ENCODE assay signal across 28 cellular contexts in the genomic region with DNA sequence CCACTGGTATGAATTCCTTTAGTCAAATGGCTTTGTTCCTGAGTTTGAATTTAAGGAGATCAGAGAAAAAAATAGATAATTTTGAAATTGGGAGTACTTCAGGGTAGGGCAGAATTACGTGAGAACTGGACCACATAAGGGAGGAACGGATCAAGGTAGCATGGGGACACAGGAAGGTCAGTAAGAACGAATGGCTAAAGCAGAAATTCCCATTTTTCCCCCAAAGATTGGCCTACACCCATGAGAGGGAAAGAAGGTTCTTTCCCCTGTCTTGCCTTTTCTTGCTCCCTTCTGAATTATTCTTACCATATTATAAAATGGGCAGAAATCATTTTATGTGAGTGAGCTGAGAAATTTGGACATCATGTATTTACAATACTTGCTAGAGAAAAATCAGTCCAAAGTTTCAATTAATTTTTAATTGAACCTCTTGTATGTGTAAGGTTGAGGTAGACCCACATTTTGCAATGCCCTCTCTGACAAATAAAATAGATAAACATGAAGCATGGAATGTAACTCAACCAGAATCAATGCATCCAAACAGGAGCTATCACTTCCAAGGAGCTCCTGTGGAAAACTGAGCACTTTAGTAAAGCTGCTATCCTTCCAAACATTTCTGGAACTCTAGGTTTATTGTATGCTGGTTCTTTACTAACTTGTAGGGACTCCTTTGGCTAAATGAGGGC.
"Had no signal": no experiment of that assay in that cellular context is flagged by ENCODE, and none has a peak within 500 bp of the region (broad histone marks: within the 10 kb centered on the region; RNA-seq: fewer than 3 reads in every experiment).

No MANE protein-coding gene starts in this region.

- ATAC-seq: left cardiac atrium; left lung; mucosa of descending colon; naive thymus-derived CD4-positive, alpha-beta T cell; natural killer cell treated with Interleukin-12 subunit alpha and Interleukin-12 subunit beta and Interleukin-15 and Interleukin-18, amount 100 ng/mL, for 72 hours; stimulated activated effector memory CD8-positive, alpha-beta T cell treated with anti-CD3 and anti-CD28 coated beads, Interleukin-12 subunit alpha, Interleukin-12 subunit beta, amount 100 ng/mL, for 72 hours; upper lobe of right lung had no signal

- H3K9me3 ChIP-seq: left lung, mucosa of descending colon, neutrophil, right atrium auricular region, sigmoid colon, spleen, suprapubic skin, thoracic aorta, tibial artery, upper lobe of right lung had no signal

- H3K27ac ChIP-seq: left lung, neutrophil, parathyroid adenoma, right atrium auricular region, sigmoid colon, spleen, suprapubic skin, thoracic aorta, tibial artery, upper lobe of right lung had no signal

- H3K4me3 Mint-ChIP-seq: memory B cell; naive thymus-derived CD4-positive, alpha-beta T cell; natural killer cell treated with Interleukin-12 subunit alpha and Interleukin-12 subunit beta and Interleukin-15 and Interleukin-18, amount 100 ng/mL, for 72 hours; neural crest cell; stimulated activated effector memory CD8-positive, alpha-beta T cell treated with anti-CD3 and anti-CD28 coated beads, Interleukin-12 subunit alpha, Interleukin-12 subunit beta, amount 100 ng/mL, for 72 hours; stimulated activated naive CD8-positive, alpha-beta T cell treated with anti-CD3 and anti-CD28 coated beads, Interleukin-15, Interleukin-2, amounts not matched to agents 100 ng/mL and 50 ng/mL, for 24 hours had no signal

- H2AFZ ChIP-seq: parathyroid adenoma had no signal

- H3K79me2 ChIP-seq: parathyroid adenoma had no signal

- H3K36me3 ChIP-seq: left lung, neutrophil, sigmoid colon, spleen, suprapubic skin, thoracic aorta, tibial artery, upper lobe of right lung had no signal

- H3K9ac ChIP-seq: parathyroid adenoma had no signal

- H3K4me1 ChIP-seq: left lung, parathyroid adenoma, right atrium auricular region, sigmoid colon, spleen, suprapubic skin, tibial artery, upper lobe of right lung had no signal

- H3K27ac Mint-ChIP-seq: memory B cell; natural killer cell treated with Interleukin-12 subunit alpha and Interleukin-12 subunit beta and Interleukin-15 and Interleukin-18, amount 100 ng/mL, for 72 hours; stimulated activated effector memory CD8-positive, alpha-beta T cell treated with anti-CD3 and anti-CD28 coated beads, Interleukin-12 subunit alpha, Interleukin-12 subunit beta, amount 100 ng/mL, for 72 hours; stimulated activated naive CD8-positive, alpha-beta T cell treated with anti-CD3 and anti-CD28 coated beads, Interleukin-15, Interleukin-2, amounts not matched to agents 100 ng/mL and 50 ng/mL, for 24 hours had no signal

- DNase-seq: hippocampal formation; kidney glomerular epithelial cell; left cardiac atrium; left lung; midbrain; mucosa of descending colon; naive thymus-derived CD4-positive, alpha-beta T cell; occipital lobe; sigmoid colon; small intestine; spleen; stimulated activated CD4-positive, alpha-beta T cell treated with anti-CD3 and anti-CD28 coated beads, Interleukin-4, amount 100 ng/mL, for 24 hours; stimulated activated naive CD4-positive, alpha-beta T cell; tibial artery; upper lobe of right lung had no signal

- H3K36me3 Mint-ChIP-seq: memory B cell; natural killer cell treated with Interleukin-12 subunit alpha and Interleukin-12 subunit beta and Interleukin-15 and Interleukin-18, amount 100 ng/mL, for 72 hours had no signal

- H3K9me3 Mint-ChIP-seq: memory B cell; naive thymus-derived CD4-positive, alpha-beta T cell; natural killer cell treated with Interleukin-12 subunit alpha and Interleukin-12 subunit beta and Interleukin-15 and Interleukin-18, amount 100 ng/mL, for 72 hours; neural crest cell; stimulated activated effector memory CD8-positive, alpha-beta T cell treated with anti-CD3 and anti-CD28 coated beads, Interleukin-12 subunit alpha, Interleukin-12 subunit beta, amount 100 ng/mL, for 72 hours; stimulated activated naive CD8-positive, alpha-beta T cell treated with anti-CD3 and anti-CD28 coated beads, Interleukin-15, Interleukin-2, amounts not matched to agents 100 ng/mL and 50 ng/mL, for 24 hours had no signal

- H3K4me1 Mint-ChIP-seq: memory B cell; naive thymus-derived CD4-positive, alpha-beta T cell; stimulated activated effector memory CD8-positive, alpha-beta T cell treated with anti-CD3 and anti-CD28 coated beads, Interleukin-12 subunit alpha, Interleukin-12 subunit beta, amount 100 ng/mL, for 72 hours had no signal

- H3K27me3 Mint-ChIP-seq: memory B cell; naive thymus-derived CD4-positive, alpha-beta T cell; natural killer cell treated with Interleukin-12 subunit alpha and Interleukin-12 subunit beta and Interleukin-15 and Interleukin-18, amount 100 ng/mL, for 72 hours; stimulated activated naive CD8-positive, alpha-beta T cell treated with anti-CD3 and anti-CD28 coated beads, Interleukin-15, Interleukin-2, amounts not matched to agents 100 ng/mL and 50 ng/mL, for 24 hours had no signal

- H3K27me3 ChIP-seq: left lung, neutrophil, right atrium auricular region, sigmoid colon, spleen, suprapubic skin, tibial artery, upper lobe of right lung had no signal

- FAIRE-seq: keratinocyte, small intestine, urothelium cell line had no signal

- H3K4me3 ChIP-seq: left lung, lung, mucosa of descending colon, right atrium auricular region, sigmoid colon, spleen, suprapubic skin, thoracic aorta, tibial artery, upper lobe of right lung had no signal
